Comparison of ENCODE assay signal across 14 cellular contexts in genomic region chr1:160374701-160375443, GRCh38. TPM values are rescaled to one million over a fixed set of nuclear protein-coding genes. Genes with fewer than 3 reads are reported as not detected.
A peak's percentile ranks its signal among the peaks of the same experiment; 100 is the strongest.
DNase-seq lines count a peak whose midpoint lies in the region; ATAC-seq and TF ChIP-seq lines count a peak whose summit lies in the region.
"Had no signal": no experiment of that assay in that cellular context is flagged by ENCODE, and none has a peak within 500 bp of the region (broad histone marks: within the 10 kb centered on the region; RNA-seq: fewer than 3 reads in every experiment).

No MANE protein-coding gene starts in this region.

- no peaks in the 10 kb centered on the region for H3K9me3 ChIP-seq in esophagus muscularis mucosa
- H3K9me3 ChIP-seq in CD4-positive, alpha-beta T cell (ENCODE audit: control insufficient read depth, low read length), result no peaks in the 10 kb centered on the region

- CTCF ChIA-PET in CD4-positive, alpha-beta T cell (lab: Charles Lee), result no interaction called here
- CTCF ChIA-PET in activated CD4-positive, alpha-beta T cell treated with anti-CD3 and anti-CD28 coated beads, Interleukin-2, amount 10 ng/mL, durations not matched to agents 7 days and 5 days (lab: Charles Lee), result interaction anchor here (0.6 to 1.4 kb wide), 6 partner anchors 9 to 273 kb away, joined by 3 to 5 read pairs (median 3); no protein-coding TSS in a partner anchor

- POLR2A ChIA-PET in CD4-positive, alpha-beta T cell (lab: Charles Lee), result interaction anchor here (1.0 kb wide), 1 partner anchor 84 kb away, joined by 3 read pairs; no protein-coding TSS in a partner anchor
- POLR2A ChIA-PET in activated CD4-positive, alpha-beta T cell treated with anti-CD3 and anti-CD28 coated beads, Interleukin-2, amount 10 ng/mL, durations not matched to agents 7 days and 5 days (lab: Charles Lee), result no interaction called here

- H3K9me3 Mint-ChIP-seq in CD4-positive, alpha-beta T cell, result no peaks in the 10 kb centered on the region
- H3K9me3 Mint-ChIP-seq in activated CD4-positive, alpha-beta T cell treated with anti-CD3 and anti-CD28 coated beads, Interleukin-2, amount 10 ng/mL, durations not matched to agents 7 days and 5 days, result no peaks in the 10 kb centered on the region

- no peak overlapping the region for H3K4me3 Mint-ChIP-seq in CD4-positive, alpha-beta T cell
- H3K4me3 Mint-ChIP-seq in activated CD4-positive, alpha-beta T cell treated with anti-CD3 and anti-CD28 coated beads, Interleukin-2, amount 10 ng/mL, durations not matched to agents 7 days and 5 days, result no peak overlapping the region

- no peak for TF ChIP-seq EP300 in esophagus muscularis mucosa (IDR thresholded peaks at IDR 0.05)

- no peak for TF ChIP-seq POLR2A in esophagus muscularis mucosa (IDR thresholded peaks at IDR 0.05; ENCODE audit: low read depth)

- H3K4me3 ChIP-seq in esophagus muscularis mucosa, result peak overlapping the region in 2 of 4 donors; percentile 2 to 27

- H3K4me1 ChIP-seq in esophagus muscularis mucosa, result peaks cover 6 to 22% (median 20%) of the 10 kb centered on the region in 4 donors

- peaks cover 0 to 33% (median 10%) of the 10 kb centered on the region in 4 donors for H3K27me3 ChIP-seq in esophagus muscularis mucosa
- no peaks in the 10 kb centered on the region for H3K27me3 ChIP-seq in CD4-positive, alpha-beta T cell (ENCODE audit: control insufficient read depth, insufficient read depth, low read length)

- peaks cover 13% of the 10 kb centered on the region for H3K4me1 Mint-ChIP-seq in CD4-positive, alpha-beta T cell (ENCODE audit: low read depth)
- H3K4me1 Mint-ChIP-seq in activated CD4-positive, alpha-beta T cell treated with anti-CD3 and anti-CD28 coated beads, Interleukin-2, amount 10 ng/mL, durations not matched to agents 7 days and 5 days, result peaks cover 15% of the 10 kb centered on the region

- peak overlapping the region in 3 of 4 donors; percentile 52 to 68 (median 63) for H3K27ac ChIP-seq in esophagus muscularis mucosa (replicated peaks in 1 of 4)
- no peak overlapping the region for H3K27ac ChIP-seq in CD4-positive, alpha-beta T cell (ENCODE audit: low read depth, low read length)
- H3K27ac ChIP-seq: VCaP had no signal

- no peak overlapping the region for H3K27ac Mint-ChIP-seq in CD4-positive, alpha-beta T cell
- H3K27ac Mint-ChIP-seq in activated CD4-positive, alpha-beta T cell treated with anti-CD3 and anti-CD28 coated beads, Interleukin-2, amount 10 ng/mL, durations not matched to agents 7 days and 5 days, result no peak overlapping the region

- WGBS in esophagus muscularis mucosa, result 43% methylated on average over 6 of the region's 6 CpGs

- TF ChIP-seq CTCF in esophagus muscularis mucosa (IDR thresholded peaks at IDR 0.05), result no peak
- TF ChIP-seq CTCF in CD4-positive, alpha-beta T cell (IDR thresholded peaks at IDR 0.05), result no peak

- no peak for ATAC-seq in CD4-positive, alpha-beta T cell (ENCODE audit: poor library complexity)
- no peak for ATAC-seq in GM21381 (IDR thresholded peaks at IDR 0.05; ENCODE audit: unreplicated experiment)

- intact Hi-C loops in esophagus muscularis mucosa (cut with DNase I), result loop anchor here (10.0 kb wide), 1 partner anchor 290 kb away; the partner anchor contains the start of gene KCNJ9
- intact Hi-C loops in CD4-positive, alpha-beta T cell (cut with DNase I, micrococcal nuclease), result loop anchor here (5.0 to 10.0 kb wide), 4 partner anchors 270 to 580 kb away; no protein-coding TSS in a partner anchor

- no peaks in the 10 kb centered on the region for H3K27me3 Mint-ChIP-seq in CD4-positive, alpha-beta T cell
- peaks cover 9% of the 10 kb centered on the region for H3K27me3 Mint-ChIP-seq in activated CD4-positive, alpha-beta T cell treated with anti-CD3 and anti-CD28 coated beads, Interleukin-2, amount 10 ng/mL, durations not matched to agents 7 days and 5 days

- no peaks in the 10 kb centered on the region for H3K36me3 Mint-ChIP-seq in CD4-positive, alpha-beta T cell (ENCODE audit: low read depth)
- H3K36me3 Mint-ChIP-seq in activated CD4-positive, alpha-beta T cell treated with anti-CD3 and anti-CD28 coated beads, Interleukin-2, amount 10 ng/mL, durations not matched to agents 7 days and 5 days (ENCODE audit: low read depth), result no peaks in the 10 kb centered on the region

- DNase-seq in ELF-1 (ENCODE audit: low read depth, low spot score) (peak; percentile 76), NCI-H524 (lab: John Stamatoyannopoulos, UW) (peak; percentile 84 to 90), esophagus muscularis mucosa (ENCODE audit: extremely low spot score) (no peak), pons (ENCODE audit: low spot score) (peak; percentile 26)
- no peak for DNase-seq in CD4-positive, alpha-beta T cell
- DNase-seq in stimulated activated CD4-positive, alpha-beta T cell treated with anti-CD3 and anti-CD28 coated beads, Interleukin-4, amount 100 ng/mL, for 24 hours, result no peak
- DNase-seq in activated CD4-positive, alpha-beta T cell treated with anti-CD3 and anti-CD28 coated beads, Interleukin-2, amount 10 ng/mL, durations not matched to agents 7 days and 5 days, result no peak
- DNase-seq: activated effector memory CD4-positive, alpha-beta T cell treated with Interleukin-2 at 50 U/mL for 16 hours; NCI-H1694; stimulated activated CD4-positive, alpha-beta T cell treated with anti-CD3 and anti-CD28 coated beads, Interleukin-15, amount 100 ng/mL, for 24 hours; stimulated activated naive CD4-positive, alpha-beta T cell treated with Interleukin-2 at 50 U/mL for 16 hours had no signal

- no peaks in the 10 kb centered on the region for H3K36me3 ChIP-seq in esophagus muscularis mucosa

RNA-seq across cellular contexts. Expression of gene NHLH1, which starts 8.0 kb away (rescaled TPM):
- not detected for total RNA-seq in esophagus muscularis mucosa
- under 1 TPM in 1 of 2 experiments, not detected in 1; 0.08 TPM for total RNA-seq in CD4-positive, alpha-beta T cell
- total RNA-seq in activated CD4-positive, alpha-beta T cell treated with anti-CD3 and anti-CD28 coated beads, Interleukin-2, amount 10 ng/mL, durations not matched to agents 7 days and 5 days, result under 1 TPM; 0.10 to 0.25 TPM
- total RNA-seq: RPMI7951 had no signal

RNA-seq across cellular contexts. Expression of gene VANGL2, which starts 25.5 kb away (rescaled TPM):
- total RNA-seq in esophagus muscularis mucosa, result 1 to 10 TPM; 1.2 to 5.8 (median 3.7) TPM
- not detected for total RNA-seq in CD4-positive, alpha-beta T cell
- under 1 TPM in 1 of 2 experiments, not detected in 1; 0.04 TPM for total RNA-seq in activated CD4-positive, alpha-beta T cell treated with anti-CD3 and anti-CD28 coated beads, Interleukin-2, amount 10 ng/mL, durations not matched to agents 7 days and 5 days

RNA-seq across cellular contexts. Expression of gene NCSTN, which starts 31.7 kb away (rescaled TPM):
- total RNA-seq in esophagus muscularis mucosa, result 10 to 100 TPM; 45.6 to 59.7 (median 52.1) TPM
- total RNA-seq in CD4-positive, alpha-beta T cell, result 10 to 100 TPM; 54.9 to 56.6 TPM
- total RNA-seq in activated CD4-positive, alpha-beta T cell treated with anti-CD3 and anti-CD28 coated beads, Interleukin-2, amount 10 ng/mL, durations not matched to agents 7 days and 5 days, result 10 to 100 TPM; 72.3 to 75.5 TPM

RNA-seq across cellular contexts. Expression of gene COPA, which starts 31.8 kb away (rescaled TPM):
- total RNA-seq in esophagus muscularis mucosa, result 100 to 1,000 TPM; 108 to 125 (median 116) TPM
- total RNA-seq in CD4-positive, alpha-beta T cell, result 100 to 1,000 TPM in 1 of 2 experiments, 10 to 100 TPM in 1; 95.0 to 107 TPM
- total RNA-seq in activated CD4-positive, alpha-beta T cell treated with anti-CD3 and anti-CD28 coated beads, Interleukin-2, amount 10 ng/mL, durations not matched to agents 7 days and 5 days, result 100 to 1,000 TPM; 122 TPM

Comparison
In these comparisons a context has a peak if more than half of its experiments do, and no peak if none do; other contexts are left out.
1. DNase-seq: peak in ELF-1 (single experiment), NCI-H524 (2 of 2) and pons (single experiment); none in esophagus muscularis mucosa (single experiment), CD4-positive, alpha-beta T cell (0 of 10), stimulated activated CD4-positive, alpha-beta T cell treated with anti-CD3 and anti-CD28 coated beads, Interleukin-4, amount 100 ng/mL, for 24 hours (single experiment) and activated CD4-positive, alpha-beta T cell treated with anti-CD3 and anti-CD28 coated beads, Interleukin-2, amount 10 ng/mL, durations not matched to agents 7 days and 5 days (single experiment).